8 cellular contexts compared by ENCODE assay signal in genomic region chr3:50237754-50238548, GRCh38. TPM values are rescaled to one million over a fixed set of nuclear protein-coding genes. Genes with fewer than 3 reads are reported as not detected.
A peak's percentile ranks its signal among the peaks of the same experiment; 100 is the strongest.
DNase-seq lines count a peak whose midpoint lies in the region; ATAC-seq, FAIRE-seq and TF ChIP-seq lines count a peak whose summit lies in the region.

No MANE protein-coding gene starts in this region.

- WGBS in adipose tissue, 3 donors, result 0 to 10% (median 1%) methylated on average over 31 of the region's 31 CpGs

- H3K4me3 ChIP-seq in AG10803 (ENCODE audit: low read length), result peak overlapping the region; percentile 95
- peak overlapping the region; percentile 93 for H3K4me3 ChIP-seq in Jurkat, Clone E6-1 (ENCODE audit: low read length)

- no peak for TF ChIP-seq CTCF in AG10803 (conservative IDR thresholded peaks at IDR 0.05; ENCODE audit: low read length)

- intact Hi-C loops in left ventricle myocardium superior (cut with micrococcal nuclease), result no loop called here

- H3K27ac ChIP-seq in adipose tissue (ENCODE audit: low read depth, low read length), result peak overlapping the region; percentile 63

- ATAC-seq in left ventricle myocardium superior, result peak; percentile 56

- FAIRE-seq in urothelium cell line (lab: Jason Lieb, UNC), result peak; percentile 90

- DNase-seq in AG10803 (ENCODE audit: low read depth), result peak; percentile 86
- DNase-seq in GM19238 (ENCODE audit: insufficient read length, low spot score), result peak; percentile 91
- DNase-seq in Jurkat, Clone E6-1 (ENCODE audit: low read depth, low spot score), result peak; percentile 79
- peak; percentile 80 for DNase-seq in T follicular helper cell (ENCODE audit: low read depth)
- peak; percentile 93 for DNase-seq in left ventricle myocardium superior
- DNase-seq in pulmonary artery endothelial cell (ENCODE audit: low read depth, low spot score), result peak; percentile 47
- DNase-seq in urothelium cell line (ENCODE audit: low spot score), result peak; percentile 90

RNA-seq across cellular contexts. Expression of gene GNAI2, which starts 1.9 kb away (rescaled TPM):
- polyA plus RNA-seq in Jurkat, Clone E6-1 (2012; ENCODE audit: insufficient read depth, insufficient read length), result 279 TPM
- 100 to 1,000 TPM in 2 of 3 donors, 10 to 100 TPM in 1; 53.4 to 242 (median 211) TPM for polyA plus RNA-seq in adipose tissue
- total RNA-seq in left ventricle myocardium superior (137 TPM), pulmonary artery endothelial cell (597 and 651 TPM in 2 replicates)

RNA-seq across cellular contexts. Expression of gene SEMA3B, which starts 31.0 kb away (rescaled TPM):
- polyA plus RNA-seq in Jurkat, Clone E6-1 (2012; ENCODE audit: insufficient read depth, insufficient read length), result 1.2 TPM
- 10 to 100 TPM; 17.9 to 29.2 (median 21.1) TPM for polyA plus RNA-seq in adipose tissue
- total RNA-seq in left ventricle myocardium superior, result 20.6 TPM
- 0.53 and 0.66 TPM in 2 replicates for total RNA-seq in pulmonary artery endothelial cell

RNA-seq across cellular contexts. Expression of gene SLC38A3, which starts 32.9 kb away (rescaled TPM):
- 2.0 TPM for polyA plus RNA-seq in Jurkat, Clone E6-1 (2012; ENCODE audit: insufficient read depth, insufficient read length)
- polyA plus RNA-seq in adipose tissue, result 10 to 100 TPM in 1 of 3 donors, under 1 TPM in 1, not detected in 1; 0.34 to 22.0 TPM
- total RNA-seq in left ventricle myocardium superior, result 10.4 TPM
- total RNA-seq in pulmonary artery endothelial cell, result 0.07 TPM in 1 of 2 replicates, not detected in the other

RNA-seq across cellular contexts. Expression of gene LSMEM2, which starts 40.9 kb away (rescaled TPM):
- polyA plus RNA-seq in Jurkat, Clone E6-1 (2012; ENCODE audit: insufficient read depth, insufficient read length), result not detected
- polyA plus RNA-seq in adipose tissue, result under 1 TPM in 2 of 3 donors, not detected in 1; 0.15 TPM
- total RNA-seq in left ventricle myocardium superior (31.6 TPM), pulmonary artery endothelial cell (not detected in 2 replicates)

RNA-seq across cellular contexts. Expression of gene GNAT1, which starts 46.5 kb away (rescaled TPM):
- polyA plus RNA-seq in Jurkat, Clone E6-1 (2012; ENCODE audit: insufficient read depth, insufficient read length), result not detected
- under 1 TPM in 1 of 3 donors, not detected in 2; 0.13 TPM for polyA plus RNA-seq in adipose tissue
- total RNA-seq in left ventricle myocardium superior (not detected), pulmonary artery endothelial cell (under 0.01 TPM in 1 of 2 replicates, not detected in the other)

Comparison
In these comparisons a context has a peak if more than half of its experiments do, and no peak if none do; other contexts are left out.
1. Peak in every context shown above with its lines: DNase-seq, ATAC-seq, H3K4me3 ChIP-seq and H3K27ac ChIP-seq.
2. RNA of gene SEMA3B, which starts 31.0 kb away (total RNA-seq): 20.6 TPM in left ventricle myocardium superior (single experiment); 0.53 to 0.66 TPM in pulmonary artery endothelial cell; every median in the first group is over 10 times any median in the second.